Comparison of ENCODE assay signal across 15 cellular contexts in genomic region chr5:132434391-132434790, GRCh38. TPM values are rescaled to one million over a fixed set of nuclear protein-coding genes. Genes with fewer than 3 reads are reported as not detected.
DNase-seq lines count a peak whose midpoint lies in the region; ATAC-seq and TF ChIP-seq lines count a peak whose summit lies in the region.
"Had no signal": no experiment of that assay in that cellular context is flagged by ENCODE, and none has a peak within 500 bp of the region (broad histone marks: within the 10 kb centered on the region; RNA-seq: fewer than 3 reads in every experiment).

No MANE protein-coding gene starts in this region.

- H2BK120ac ChIP-seq in IMR-90 (ENCODE audit: low read depth, low read length), result peak overlapping the region; percentile 69

- 0 out of 2 replicates have a peak overlapping the region, but pooled peaks have one; percentile 3 for H4K5ac ChIP-seq in IMR-90 (ENCODE audit: low read depth, low read length)

- peak overlapping the region; percentile 55 to 80; a peak in 3 of 4 replicates for H4K8ac ChIP-seq in IMR-90 (ENCODE audit: low read depth in 2 of 2, low read length in 2 of 2)

- peak overlapping the region in 8 of 11 experiments; percentile 78 to 100 (median 92); a peak in 15 of 22 replicates for H3K27ac ChIP-seq in BLaER1 treated with 17β-estradiol and CSF1 and Interleukin-3, amounts not matched to agents 10 nM and 100 nM
- H3K27ac ChIP-seq in IMR-90 (ENCODE audit: insufficient read depth, low read length), result peak overlapping the region; percentile 74
- H3K27ac ChIP-seq: SK-N-MC had no signal

- CTCF ChIA-PET in IMR-90 (lab: Yijun Ruan, JAX), result no interaction called here

- ATAC-seq in IMR-90 (ENCODE audit: low read depth) (peak; percentile 50), GM18505 (IDR thresholded peaks at IDR 0.05; ENCODE audit: unreplicated experiment) (no peak)
- no peak for ATAC-seq in effector memory CD8-positive, alpha-beta T cell (replicated peaks)
- ATAC-seq: activated naive CD4-positive, alpha-beta T cell treated with anti-CD3 and anti-CD28 coated beads, Interleukin-2, amount 50 U/mL, for 72 hours had no signal

- H3K9me3 ChIP-seq in BLaER1 treated with 17β-estradiol and CSF1 and Interleukin-3, amounts not matched to agents 10 nM and 100 nM (replicated peaks in 1 of 11), result no peaks in the 10 kb centered on the region
- H3K9me3 ChIP-seq in IMR-90 (ENCODE audit: control insufficient read depth, insufficient read depth, low read length), result no peaks in the 10 kb centered on the region

- peak overlapping the region; percentile 93 for H4K91ac ChIP-seq in IMR-90 (ENCODE audit: insufficient read depth, low read depth, low read length)

- H3K9me3 Mint-ChIP-seq in effector memory CD8-positive, alpha-beta T cell, result no peaks in the 10 kb centered on the region
- H3K9me3 Mint-ChIP-seq in nephron, result no peaks in the 10 kb centered on the region

- H3K4me3 ChIP-seq in BLaER1 treated with 17β-estradiol and CSF1 and Interleukin-3, amounts not matched to agents 10 nM and 100 nM, result no peak overlapping the region
- H3K4me3 ChIP-seq in IMR-90 (ENCODE audit: insufficient read depth, low read depth, low read length), result no peak overlapping the region
- H3K4me3 ChIP-seq: SK-N-MC had no signal

- TF ChIP-seq CTCF in IMR-90 (conservative IDR thresholded peaks at IDR 0.05; ENCODE audit: low read depth, low read length), result no peak
- no peak for TF ChIP-seq CTCF in nephron (IDR thresholded peaks at IDR 0.05; ENCODE audit: unreplicated experiment in 3 of 3)

- H3K18ac ChIP-seq in IMR-90 (ENCODE audit: low read depth, low read length), result peak overlapping the region; percentile 28

- intact Hi-C loops in IMR-90 (cut with micrococcal nuclease), result no loop called here

- peak overlapping the region; percentile 68; the same call in 1 of the 2 replicates for H3K56ac ChIP-seq in IMR-90 (ENCODE audit: extremely low read depth, insufficient read depth, low read length)

- H3K36me3 Mint-ChIP-seq in effector memory CD8-positive, alpha-beta T cell (ENCODE audit: insufficient read depth), result peaks cover 58% of the 10 kb centered on the region
- H3K36me3 Mint-ChIP-seq in nephron (ENCODE audit: low read depth), result no peaks in the 10 kb centered on the region

- peak overlapping the region; percentile 87 for H3K4ac ChIP-seq in IMR-90 (ENCODE audit: low read depth, low read length)

- in situ Hi-C loops in IMR-90 (cut with MboI; ENCODE audit: low sequenced_read_pairs), result no loop called here

- H3K79me1 ChIP-seq in IMR-90 (ENCODE audit: low read depth in 1 of 2, low read length in 2 of 2), result peaks cover 9 to 52% of the 10 kb centered on the region in 2 experiments

- dilution Hi-C loops in IMR-90 (cut with HindIII; ENCODE audit: low sequenced_read_pairs, unreplicated experiment), result no loop called here

- peak overlapping the region; percentile 64 for H2AFZ ChIP-seq in IMR-90 (replicated peaks; ENCODE audit: low read length, poor library complexity)

- peak overlapping the region; percentile 89; the same call in 1 of the 2 replicates for H2BK20ac ChIP-seq in IMR-90 (ENCODE audit: low read depth, low read length)

- H3K4me1 ChIP-seq in BLaER1 treated with 17β-estradiol and CSF1 and Interleukin-3, amounts not matched to agents 10 nM and 100 nM, result peaks cover 89 to 100% (median 95%) of the 10 kb centered on the region in 10 experiments
- H3K4me1 ChIP-seq in IMR-90 (ENCODE audit: control insufficient read depth, insufficient read depth, low read length), result peaks cover 26% of the 10 kb centered on the region

- TF ChIP-seq POLR2A in IMR-90 (IDR thresholded peaks at IDR 0.05; ENCODE audit: low read depth, low read length), result no peak
- no peak for TF ChIP-seq POLR2A in GM18505 (IDR thresholded peaks at IDR 0.05; ENCODE audit: borderline replicate concordance, extremely low read depth, insufficient read depth, insufficient read length)

- no peaks in the 10 kb centered on the region for H3K27me3 ChIP-seq in BLaER1 treated with 17β-estradiol and CSF1 and Interleukin-3, amounts not matched to agents 10 nM and 100 nM
- no peaks in the 10 kb centered on the region for H3K27me3 ChIP-seq in IMR-90 (ENCODE audit: control insufficient read depth, insufficient read depth, low read length)

- H2AK9ac ChIP-seq in IMR-90 (replicated peaks; ENCODE audit: low read depth, low read length, poor library complexity), result peak overlapping the region; percentile 48

- peak overlapping the region; percentile 60 for H2BK5ac ChIP-seq in IMR-90 (ENCODE audit: low read depth, low read length, poor library complexity, severe bottlenecking)

- peak overlapping the region in 4 of 11 experiments; percentile 8 to 59 (median 31); a peak in 5 of 22 replicates for H3K9ac ChIP-seq in BLaER1 treated with 17β-estradiol and CSF1 and Interleukin-3, amounts not matched to agents 10 nM and 100 nM
- no peak overlapping the region for H3K9ac ChIP-seq in IMR-90 (ENCODE audit: low read depth, low read length)

- peaks cover 84 to 95% of the 10 kb centered on the region in 2 donors for H3K4me1 Mint-ChIP-seq in effector memory CD8-positive, alpha-beta T cell (ENCODE audit: low read depth in 2 of 2)
- H3K4me1 Mint-ChIP-seq in nephron, result peaks cover 34% of the 10 kb centered on the region

- peak overlapping the region; percentile 77; the same call in 1 of the 2 replicates for H3K23ac ChIP-seq in IMR-90 (ENCODE audit: low read depth, low read length)

- peaks cover 0 to 43% (median 15%) of the 10 kb centered on the region in 11 experiments; a peak in 11 of 22 replicates for H3K36me3 ChIP-seq in BLaER1 treated with 17β-estradiol and CSF1 and Interleukin-3, amounts not matched to agents 10 nM and 100 nM
- no peaks in the 10 kb centered on the region for H3K36me3 ChIP-seq in IMR-90 (ENCODE audit: control insufficient read depth, insufficient read depth, low read length)

- POLR2A ChIA-PET in IMR-90 (lab: Charles Lee; ENCODE audit: unreplicated experiment), result no interaction called here

- DNase-seq in IMR-90, result peak; percentile 61
- no peak for DNase-seq in effector memory CD8-positive, alpha-beta T cell
- no peak for DNase-seq in NCI-H2029 (lab: John Stamatoyannopoulos, UW)
- DNase-seq in DMS153 (lab: John Stamatoyannopoulos, UW), result no peak
- no peak for DNase-seq in stimulated activated CD4-positive, alpha-beta T cell treated with anti-CD3 and anti-CD28 coated beads, Interleukin-4, amount 100 ng/mL, for 24 hours
- DNase-seq: activated CD4-positive, CD25-positive, alpha-beta regulatory T cell treated with anti-CD3 and anti-CD28 coated beads, Interleukin-2, amount 50 U/mL, for 72 hours; GF-D8; Kasumi-1; NCI-H2081 treated with DMSO at 0.1 percent for 48 hours; nucleus accumbens had no signal

- peaks cover 31% of the 10 kb centered on the region for H3K9me1 ChIP-seq in IMR-90 (ENCODE audit: insufficient read depth, low read length)

- TF ChIP-seq RAD21 in IMR-90 (IDR thresholded peaks at IDR 0.05; ENCODE audit: low read length), result peak; percentile 15; the same call in 1 of the 2 replicates

- peak overlapping the region; percentile 96 for H2AK5ac ChIP-seq in IMR-90 (ENCODE audit: low read depth, low read length)

- peak overlapping the region; percentile 68; the same call in 2 of the 3 replicates for H2BK15ac ChIP-seq in IMR-90 (ENCODE audit: low read depth, low read length)

- BruUV-seq in IMR-90 (replicated peaks; lab: Mats Ljungman, UMichigan), result no TSS peak

- peak overlapping the region; percentile 96 to 99 for H3K27ac Mint-ChIP-seq in effector memory CD8-positive, alpha-beta T cell
- peak overlapping the region; percentile 53 to 73 (median 61) for H3K27ac Mint-ChIP-seq in nephron

- H4K20me1 ChIP-seq in BLaER1 treated with 17β-estradiol and CSF1 and Interleukin-3, amounts not matched to agents 10 nM and 100 nM, result no peaks in the 10 kb centered on the region
- no peaks in the 10 kb centered on the region; the same call in 1 of the 2 replicates for H4K20me1 ChIP-seq in IMR-90 (ENCODE audit: insufficient read depth, low read length)

- peak overlapping the region in 1 of 2 donors; percentile 36 for H3K4me3 Mint-ChIP-seq in effector memory CD8-positive, alpha-beta T cell
- no peak overlapping the region for H3K4me3 Mint-ChIP-seq in nephron

- no peaks in the 10 kb centered on the region for H3K27me3 Mint-ChIP-seq in effector memory CD8-positive, alpha-beta T cell
- peaks cover 3% of the 10 kb centered on the region for H3K27me3 Mint-ChIP-seq in nephron (ENCODE audit: low read depth)

- H3K14ac ChIP-seq in IMR-90 (replicated peaks; ENCODE audit: low read depth, low read length), result peak overlapping the region; percentile 35

- 53% methylated on average over 2 of the region's 3 CpGs; no CpG with 5 or more reads in 1 of the 2 experiments for WGBS in IMR-90 (ENCODE audit: extremely low coverage in 2 of 2, insufficient read length in 1 of 2), 2 experiments

- H3K4me2 ChIP-seq in BLaER1 treated with 17β-estradiol and CSF1 and Interleukin-3, amounts not matched to agents 10 nM and 100 nM, result peak overlapping the region; percentile 74 to 91 (median 85); a peak in 21 of 22 replicates
- H3K4me2 ChIP-seq in IMR-90 (ENCODE audit: low read depth, low read length), result peak overlapping the region; percentile 51

TF ChIP-seq in IMR-90, 13 proteins besides CTCF, POLR2A, EP300 and RAD21:
- 0 out of 2 replicates have a peak, but pooled peaks have one; percentile 5 for TF ChIP-seq FOS (IDR thresholded peaks at IDR 0.05; ENCODE audit: low read depth, low read length)
- TF ChIP-seq MXI1 (IDR thresholded peaks at IDR 0.05; ENCODE audit: borderline replicate concordance, low read depth, low read length), result no peak

RNA-seq across cellular contexts. Expression of gene IRF1, which starts 56.2 kb away (rescaled TPM):
- 6.9 and 11.1 TPM in 2 replicates for total RNA-seq in IMR-90 (2012; rRNA removed)
- polyA plus RNA-seq in IMR-90 (2012; rRNA removed), result 16.5 and 18.9 TPM in 2 replicates
- polyA plus RNA-seq in IMR-90 (2012; cell fraction: cytosol; rRNA removed), result 13.2 and 15.9 TPM in 2 replicates
- polyA plus RNA-seq in IMR-90 (2012; cell fraction: nucleus; rRNA removed; ENCODE audit: low replicate concordance), result 25.7 and 30.6 TPM in 2 replicates
